Comparison of ENCODE assay signal across 21 cellular contexts in genomic region chr4:83071116-83071515, GRCh38. TPM values are rescaled to one million over a fixed set of nuclear protein-coding genes. Genes with fewer than 3 reads are reported as not detected.
DNase-seq lines count a peak whose midpoint lies in the region; ATAC-seq and TF ChIP-seq lines count a peak whose summit lies in the region.
"Had no signal": no experiment of that assay in that cellular context is flagged by ENCODE, and none has a peak within 500 bp of the region (broad histone marks: within the 10 kb centered on the region; RNA-seq: fewer than 3 reads in every experiment).

No MANE protein-coding gene starts in this region.

- POLR2A ChIA-PET in Panc1 (lab: Charles Lee), result interaction anchor here (0.5 kb wide), 1 partner anchor 29 kb away, joined by 3 read pairs; no protein-coding TSS in a partner anchor
- POLR2A ChIA-PET in naive thymus-derived CD8-positive, alpha-beta T cell (lab: Charles Lee), result interaction anchor here (0.6 to 1.0 kb wide), 2 partner anchors 184 to 213 kb away, joined by 3 read pairs; partner anchors contain the start of gene COQ2

- peaks cover 7 to 66% (median 33%) of the 10 kb centered on the region in 3 donors for H3K36me3 Mint-ChIP-seq in naive thymus-derived CD8-positive, alpha-beta T cell
- peaks cover 47% of the 10 kb centered on the region for H3K36me3 Mint-ChIP-seq in T-helper 2 cell treated with Interferon-gamma antibody and Interleukin-4, amounts not matched to agents 5 μg/mL and 100 μg/mL, for 36 hours (ENCODE audit: low read depth)

- H3K4me3 Mint-ChIP-seq in naive thymus-derived CD8-positive, alpha-beta T cell, result no peak overlapping the region
- H3K4me3 Mint-ChIP-seq in T-helper 2 cell treated with Interferon-gamma antibody and Interleukin-4, amounts not matched to agents 5 μg/mL and 100 μg/mL, for 36 hours, result no peak overlapping the region
- H3K4me3 Mint-ChIP-seq: activated CD8-positive, alpha-beta T cell treated with anti-CD3 and anti-CD28 coated beads for 36 hours; activated naive CD8-positive, alpha-beta T cell treated with anti-CD3 and anti-CD28 coated beads, Interleukin-2, amount 50 U/mL, for 24 hours had no signal

- no peaks in the 10 kb centered on the region for H3K9me3 ChIP-seq in Panc1 (ENCODE audit: control insufficient read depth, insufficient read depth, low read depth, low read length)
- H3K9me3 ChIP-seq: BLaER1 treated with 17β-estradiol and CSF1 and Interleukin-3, amounts not matched to agents 10 nM and 100 nM; tibial artery had no signal

- in situ Hi-C loops in Panc1 (cut with HindIII; ENCODE audit: low pct_unique_long_range_greater_than_20kb, low sequenced_read_pairs), result no loop called here

- peak; percentile 12 for DNase-seq in NCI-H2171 treated with DMSO at 0.1 percent for 48 hours (lab: John Stamatoyannopoulos, UW)
- no peak for DNase-seq in NCI-H2171 (lab: John Stamatoyannopoulos, UW)
- DNase-seq in Panc1 (ENCODE audit: low read depth, low spot score), result no peak
- DNase-seq in fibroblast of gingiva (ENCODE audit: low read depth), result peak; percentile 14
- DNase-seq in naive thymus-derived CD8-positive, alpha-beta T cell, result no peak
- DNase-seq in AG08395 (ENCODE audit: low spot score), result no peak
- DNase-seq in T-helper 2 cell treated with Interferon-gamma antibody and Interleukin-4, amounts not matched to agents 5 μg/mL and 100 μg/mL, for 36 hours (ENCODE audit: low spot score), result no peak
- no peak for DNase-seq in erythroblast (lab: John Stamatoyannopoulos, UW)
- DNase-seq: activated CD8-positive, alpha-beta T cell treated with anti-CD3 and anti-CD28 coated beads for 36 hours; activated naive CD8-positive, alpha-beta T cell treated with anti-CD3 and anti-CD28 coated beads, Interleukin-2, amount 50 U/mL, for 24 hours; activated T-cell treated with anti-CD3 and anti-CD28 coated beads, Interleukin-2, amount 50 U/mL, for 48 hours; DMS79; effector CD8-positive, alpha-beta T cell; foreskin keratinocyte; NCI-H446; stimulated activated CD4-positive, alpha-beta T cell treated with anti-CD3 and anti-CD28 coated beads, Interleukin-15, amount 100 ng/mL, for 24 hours; stimulated activated naive CD4-positive, alpha-beta T cell treated with Interleukin-2 at 50 U/mL for 16 hours; T-helper 2 cell; tibial artery had no signal

- no TSS peak for BruUV-seq in Panc1 (replicated peaks; lab: Mats Ljungman, UMichigan)

- H3K4me1 ChIP-seq in Panc1 (ENCODE audit: control insufficient read depth, insufficient read depth, low read length), result peaks cover 5% of the 10 kb centered on the region; the same call in 1 of the 2 replicates
- H3K4me1 ChIP-seq: tibial artery had no signal

- H3K27ac Mint-ChIP-seq in naive thymus-derived CD8-positive, alpha-beta T cell, result peak overlapping the region; percentile 1 to 85 (median 61)
- H3K27ac Mint-ChIP-seq in T-helper 2 cell treated with Interferon-gamma antibody and Interleukin-4, amounts not matched to agents 5 μg/mL and 100 μg/mL, for 36 hours, result no peak overlapping the region
- H3K27ac Mint-ChIP-seq: activated CD8-positive, alpha-beta T cell treated with anti-CD3 and anti-CD28 coated beads for 36 hours; activated naive CD8-positive, alpha-beta T cell treated with anti-CD3 and anti-CD28 coated beads, Interleukin-2, amount 50 U/mL, for 24 hours had no signal

- TF ChIP-seq CTCF in Panc1 (IDR thresholded peaks at IDR 0.05), result no peak

- H3K4me1 Mint-ChIP-seq in naive thymus-derived CD8-positive, alpha-beta T cell, result peaks cover 4 to 20% (median 6%) of the 10 kb centered on the region in 4 donors
- peaks cover 12% of the 10 kb centered on the region for H3K4me1 Mint-ChIP-seq in T-helper 2 cell treated with Interferon-gamma antibody and Interleukin-4, amounts not matched to agents 5 μg/mL and 100 μg/mL, for 36 hours (ENCODE audit: low read depth)

- H3K4me3 ChIP-seq in Panc1 (ENCODE audit: low read depth in 2 of 2, low read length in 2 of 2), result no peak overlapping the region
- H3K4me3 ChIP-seq: BLaER1 treated with 17β-estradiol and CSF1 and Interleukin-3, amounts not matched to agents 10 nM and 100 nM; tibial artery had no signal

- no peaks in the 10 kb centered on the region for H3K27me3 Mint-ChIP-seq in naive thymus-derived CD8-positive, alpha-beta T cell
- no peaks in the 10 kb centered on the region for H3K27me3 Mint-ChIP-seq in T-helper 2 cell treated with Interferon-gamma antibody and Interleukin-4, amounts not matched to agents 5 μg/mL and 100 μg/mL, for 36 hours (ENCODE audit: low read depth)
- H3K27me3 Mint-ChIP-seq: activated CD8-positive, alpha-beta T cell treated with anti-CD3 and anti-CD28 coated beads for 36 hours; activated naive CD8-positive, alpha-beta T cell treated with anti-CD3 and anti-CD28 coated beads, Interleukin-2, amount 50 U/mL, for 24 hours had no signal

- no peak for TF ChIP-seq POLR2A in erythroblast (IDR thresholded peaks at IDR 0.05; ENCODE audit: low read length)

- peaks cover 3% of the 10 kb centered on the region; the same call in 1 of the 2 replicates for H3K36me3 ChIP-seq in Panc1 (ENCODE audit: control insufficient read depth, insufficient read depth, low read length)

- ATAC-seq in Panc1, result peak; percentile 53; the same call in 1 of the 2 replicates
- ATAC-seq in naive thymus-derived CD8-positive, alpha-beta T cell, result no peak
- ATAC-seq: activated CD8-positive, alpha-beta T cell treated with anti-CD3 and anti-CD28 coated beads for 36 hours; activated naive CD8-positive, alpha-beta T cell treated with anti-CD3 and anti-CD28 coated beads, Interleukin-2, amount 50 U/mL, for 24 hours; foreskin keratinocyte had no signal

- intact Hi-C loops in Panc1 (cut with micrococcal nuclease; ENCODE audit: unreplicated experiment), result no loop called here

- H3K27ac ChIP-seq in Panc1 (ENCODE audit: low read length), result no peak overlapping the region
- H3K27ac ChIP-seq: 22Rv1, foreskin keratinocyte, tibial artery had no signal

- CTCF ChIA-PET in Panc1 (lab: Charles Lee), result no interaction called here

- H3K27me3 ChIP-seq in Panc1 (ENCODE audit: control insufficient read depth, insufficient read depth, low read length), result no peaks in the 10 kb centered on the region
- H3K27me3 ChIP-seq: BLaER1 treated with 17β-estradiol and CSF1 and Interleukin-3, amounts not matched to agents 10 nM and 100 nM; foreskin keratinocyte; tibial artery had no signal

- H3K9me3 Mint-ChIP-seq in naive thymus-derived CD8-positive, alpha-beta T cell, result no peaks in the 10 kb centered on the region
- no peaks in the 10 kb centered on the region for H3K9me3 Mint-ChIP-seq in T-helper 2 cell treated with Interferon-gamma antibody and Interleukin-4, amounts not matched to agents 5 μg/mL and 100 μg/mL, for 36 hours
- H3K9me3 Mint-ChIP-seq: activated CD8-positive, alpha-beta T cell treated with anti-CD3 and anti-CD28 coated beads for 36 hours; activated naive CD8-positive, alpha-beta T cell treated with anti-CD3 and anti-CD28 coated beads, Interleukin-2, amount 50 U/mL, for 24 hours had no signal

RNA-seq across cellular contexts. Expression of gene COPS4, which starts 36.1 kb away (rescaled TPM):
- total RNA-seq in Panc1 (2021; ENCODE audit: unreplicated experiment), result 23.7 TPM
- polyA plus RNA-seq in Panc1 (2012; ENCODE audit: insufficient read length), result 26.8 TPM
- total RNA-seq in naive thymus-derived CD8-positive, alpha-beta T cell, result 10 to 100 TPM; 26.1 to 28.9 TPM
- polyA plus RNA-seq in naive thymus-derived CD8-positive, alpha-beta T cell, result 10 to 100 TPM; 58.4 to 62.5 (median 61.2) TPM

RNA-seq across cellular contexts. Expression of gene PLAC8, which starts 43.4 kb away (rescaled TPM):
- 154 TPM for total RNA-seq in Panc1 (2021; ENCODE audit: unreplicated experiment)
- polyA plus RNA-seq in Panc1 (2012; ENCODE audit: insufficient read length), result 87.6 TPM
- total RNA-seq in naive thymus-derived CD8-positive, alpha-beta T cell, result 100 to 1,000 TPM; 222 to 258 TPM
- polyA plus RNA-seq in naive thymus-derived CD8-positive, alpha-beta T cell, result 100 to 1,000 TPM; 470 to 615 (median 609) TPM

Comparison
In these comparisons a context has a peak if more than half of its experiments do, and no peak if none do; other contexts are left out.
1. DNase-seq: peak in NCI-H2171 treated with DMSO at 0.1 percent for 48 hours (single experiment) and fibroblast of gingiva (single experiment); none in NCI-H2171 (single experiment), Panc1 (single experiment), naive thymus-derived CD8-positive, alpha-beta T cell (0 of 10), AG08395 (single experiment), T-helper 2 cell treated with Interferon-gamma antibody and Interleukin-4, amounts not matched to agents 5 μg/mL and 100 μg/mL, for 36 hours (single experiment) and erythroblast (0 of 2).